Comparison of ENCODE assay signal across 8 cellular contexts in genomic region chr7:115340828-115341227, GRCh38.
DNase-seq lines count a peak whose midpoint lies in the region; ATAC-seq, FAIRE-seq and TF ChIP-seq lines count a peak whose summit lies in the region.

No MANE protein-coding gene starts in this region.

- in situ Hi-C loops in HepG2 (cut with HindIII; ENCODE audit: extremely low pct_ligation_motif_present, low pct_unique_long_range_greater_than_20kb): no loop called here

- no peak overlapping the region for H3K4me2 ChIP-seq in HepG2 (ENCODE audit: low read depth, low read length)
- H3K4me2 ChIP-seq in endothelial cell of umbilical vein (ENCODE audit: insufficient read depth, low read length): no peak overlapping the region

- POLR2A ChIA-PET in HepG2 (lab: Yijun Ruan, JAX) (no interaction called here), endothelial cell of umbilical vein (lab: Charles Lee) (no interaction called here)

- H3K79me2 ChIP-seq in HepG2 (ENCODE audit: insufficient read depth, low read length): no peaks in the 10 kb centered on the region
- H3K79me2 ChIP-seq in endothelial cell of umbilical vein (ENCODE audit: control insufficient read depth, insufficient read depth, low read length): no peaks in the 10 kb centered on the region

- no TSS peak for BruUV-seq in HepG2 (replicated peaks; lab: Mats Ljungman, UMichigan)
- BruUV-seq in endothelial cell of umbilical vein (replicated peaks; lab: Mats Ljungman, UMichigan): no TSS peak

- H3K27me3 ChIP-seq in liver (ENCODE audit: control insufficient read depth in 4 of 4, insufficient read depth in 4 of 4, low read length in 3 of 4) (no peaks in the 10 kb centered on the region), HepG2 (ENCODE audit: control insufficient read depth in 1 of 2, insufficient read depth in 2 of 2, low read length in 2 of 2) (no peaks in the 10 kb centered on the region), endothelial cell of umbilical vein (ENCODE audit: control insufficient read depth in 2 of 2, insufficient read depth in 2 of 2, low read length in 2 of 2) (no peaks in the 10 kb centered on the region)

- H3K4me1 ChIP-seq in liver (ENCODE audit: control insufficient read depth in 4 of 4, insufficient read depth in 4 of 4, low read length in 3 of 4) (no peaks in the 10 kb centered on the region), HepG2 (ENCODE audit: insufficient read depth, low read length) (no peaks in the 10 kb centered on the region), endothelial cell of umbilical vein (ENCODE audit: control insufficient read depth, extremely low read depth, insufficient read depth, low read length) (no peaks in the 10 kb centered on the region)

- H4K20me1 ChIP-seq in HepG2 (ENCODE audit: insufficient read depth, low read length): no peaks in the 10 kb centered on the region
- H4K20me1 ChIP-seq in endothelial cell of umbilical vein (replicated peaks; ENCODE audit: control insufficient read depth, extremely low read depth, insufficient read depth, low read length): no peaks in the 10 kb centered on the region

- H3K27ac ChIP-seq in liver (ENCODE audit: low read depth in 1 of 2, low read length in 2 of 2): no peak overlapping the region
- H3K27ac ChIP-seq in HepG2 (ENCODE audit: extremely low read length, insufficient read depth, low read length): no peak overlapping the region
- no peak overlapping the region for H3K27ac ChIP-seq in endothelial cell of umbilical vein (ENCODE audit: insufficient read depth, low read depth, low read length)

- intact Hi-C loops in HepG2 (cut with micrococcal nuclease; ENCODE audit: unreplicated experiment): no loop called here
- intact Hi-C loops in endothelial cell of umbilical vein (cut with micrococcal nuclease): no loop called here

- no peak for TF ChIP-seq POLR2A in HepG2 (IDR thresholded peaks at IDR 0.05; ENCODE audit: insufficient read depth in 1 of 2, low read depth in 2 of 2, low read length in 2 of 2)
- no peak for TF ChIP-seq POLR2A in endothelial cell of umbilical vein (IDR thresholded peaks at IDR 0.05; ENCODE audit: low read depth, low read length)

- H3K9me1 ChIP-seq in endothelial cell of umbilical vein (replicated peaks; ENCODE audit: control insufficient read depth, extremely low read depth, insufficient read depth, low read length): no peaks in the 10 kb centered on the region

- no peak for FAIRE-seq in HepG2 (lab: Jason Lieb, UNC)
- FAIRE-seq in endothelial cell of umbilical vein (lab: Jason Lieb, UNC): peak; percentile 38

- H3K9ac ChIP-seq in liver (ENCODE audit: low read depth in 1 of 2, low read length in 2 of 2) (no peak overlapping the region), HepG2 (ENCODE audit: insufficient read depth, low read depth, low read length) (no peak overlapping the region), endothelial cell of umbilical vein (replicated peaks; ENCODE audit: extremely low read depth, insufficient read depth, low read length) (no peak overlapping the region)

- no peaks in the 10 kb centered on the region for H3K9me3 ChIP-seq in liver (ENCODE audit: control insufficient read depth in 4 of 4, low read length in 3 of 4)
- no peaks in the 10 kb centered on the region for H3K9me3 ChIP-seq in HepG2 (ENCODE audit: low read length)
- no peaks in the 10 kb centered on the region for H3K9me3 ChIP-seq in endothelial cell of umbilical vein (replicated peaks; ENCODE audit: control insufficient read depth, insufficient read depth, low read length)

- H3K4me3 ChIP-seq in liver (ENCODE audit: low read depth in 1 of 3, low read length in 3 of 3) (no peak overlapping the region), HepG2 (replicated peaks in 1 of 3; ENCODE audit: insufficient read depth in 1 of 3, low read depth in 2 of 3, low read length in 3 of 3) (no peak overlapping the region), endothelial cell of umbilical vein (replicated peaks in 1 of 3; ENCODE audit: insufficient read depth in 1 of 3, low read depth in 1 of 3, low read length in 3 of 3) (no peak overlapping the region)

- CTCF ChIA-PET in HepG2 (lab: Yijun Ruan, JAX; ENCODE audit: low intra/inter-chr PET ratio, low total read pairs) (no interaction called here), endothelial cell of umbilical vein (lab: Charles Lee) (interaction anchor here (1.2 kb wide), 2 partner anchors 27 to 41 kb away, joined by 3 to 5 read pairs; no protein-coding TSS in a partner anchor)

- WGBS in liver: 77% methylated on average over 4 of the region's 4 CpGs
- 5% methylated on average over 4 of the region's 4 CpGs for WGBS in HepG2 (ENCODE audit: low lambda C conversion rate)

- DNase-seq in HepG2 (ENCODE audit: low spot score) (no peak), LHCN-M2 (ENCODE audit: low read depth) (peak; percentile 93), endothelial cell of umbilical vein (ENCODE audit: low read depth, low spot score) (peak; percentile 47), NCI-H82 treated with DMSO at 0.1 percent for 48 hours (lab: John Stamatoyannopoulos, UW; ENCODE audit: unreplicated experiment) (no peak), C1 segment of cervical spinal cord (lab: John Stamatoyannopoulos, UW) (no peak), SIG-M5 treated with dmso at 0.1 percent for 504 hours (lab: John Stamatoyannopoulos, UW; ENCODE audit: unreplicated experiment) (no peak)
- no peak for DNase-seq in stimulated activated CD4-positive, alpha-beta T cell treated with anti-CD3 and anti-CD28 coated beads, Interleukin-4, amount 100 ng/mL, for 4 hours

- no peak for ATAC-seq in HepG2

- TF ChIP-seq EP300 in HepG2 (IDR thresholded peaks at IDR 0.05; ENCODE audit: low read depth in 2 of 2, low read length in 2 of 2): no peak
- no peak for TF ChIP-seq EP300 in HepG2 (CRISPR knock-in tag; IDR thresholded peaks at IDR 0.05; ENCODE audit: borderline replicate concordance)

- no peak for TF ChIP-seq RAD21 in liver (IDR thresholded peaks at IDR 0.05)
- TF ChIP-seq RAD21 in HepG2 (CRISPR knock-in tag; IDR thresholded peaks at IDR 0.05): no peak

- H3K36me3 ChIP-seq in liver (ENCODE audit: control insufficient read depth in 4 of 4, insufficient read depth in 3 of 4, low read depth in 1 of 4, low read length in 3 of 4) (no peaks in the 10 kb centered on the region), HepG2 (replicated peaks in 1 of 2; ENCODE audit: control insufficient read depth in 1 of 2, insufficient read depth in 2 of 2, low read length in 2 of 2) (no peaks in the 10 kb centered on the region), endothelial cell of umbilical vein (ENCODE audit: control insufficient read depth in 2 of 2, extremely low read depth in 1 of 2, insufficient read depth in 2 of 2, low read length in 2 of 2) (no peaks in the 10 kb centered on the region)

- dilution Hi-C loops in endothelial cell of umbilical vein (cut with MboI; ENCODE audit: extremely low pct_ligation_motif_present, low sequenced_read_pairs): no loop called here

- H2AFZ ChIP-seq in HepG2 (ENCODE audit: low read length) (no peak overlapping the region), endothelial cell of umbilical vein (ENCODE audit: low read depth, low read length) (no peak overlapping the region)

- peak; percentile 5 for TF ChIP-seq CTCF in liver (IDR thresholded peaks at IDR 0.05; ENCODE audit: low read depth, low read length, missing input control)
- no peak for TF ChIP-seq CTCF in HepG2 (CRISPR knock-in tag; IDR thresholded peaks at IDR 0.05)
- no peak for TF ChIP-seq CTCF in endothelial cell of umbilical vein (IDR thresholded peaks at IDR 0.05; ENCODE audit: extremely low read depth in 1 of 2, insufficient read depth in 1 of 2, low read depth in 1 of 2, low read length in 2 of 2)

TF ChIP-seq in liver, 16 proteins besides CTCF, POLR2A, EP300 and RAD21 (continues in another document):
- TF ChIP-seq NR2F2 (IDR thresholded peaks at IDR 0.05) (no peak), YY1 (IDR thresholded peaks at IDR 0.05) (no peak), HNF4A (conservative IDR thresholded peaks at IDR 0.05) (no peak), ATF3 (IDR thresholded peaks at IDR 0.05) (no peak)

TF ChIP-seq in HepG2, 621 proteins besides CTCF, POLR2A, EP300 and RAD21 (continues in another document):
- TF ChIP-seq ZNF672 (CRISPR knock-in tag; IDR thresholded peaks at IDR 0.05) (no peak), BRF2 (CRISPR knock-in tag; IDR thresholded peaks at IDR 0.05) (no peak)

TF ChIP-seq in endothelial cell of umbilical vein, 7 proteins besides CTCF, POLR2A, EP300 and RAD21:
- no peak for TF ChIP-seq GATA2 (IDR thresholded peaks at IDR 0.05; ENCODE audit: insufficient read depth, insufficient read length, low read depth, low read length)
- no peak for TF ChIP-seq POLR2AphosphoS5 (IDR thresholded peaks at IDR 0.05; ENCODE audit: insufficient read depth, low read depth, low read length)
- TF ChIP-seq FOS (IDR thresholded peaks at IDR 0.05; ENCODE audit: borderline replicate concordance, insufficient read depth, low read length): peak; percentile 87
- TF ChIP-seq JUN (IDR thresholded peaks at IDR 0.05; ENCODE audit: borderline replicate concordance, insufficient read depth, insufficient read length, low read depth): peak; percentile 55
- no peak for TF ChIP-seq MYC (IDR thresholded peaks at IDR 0.05; ENCODE audit: low read depth, low read length)
- TF ChIP-seq MAX (IDR thresholded peaks at IDR 0.05; ENCODE audit: insufficient read depth, insufficient read length): no peak
- no peak for TF ChIP-seq EZH2 (IDR thresholded peaks at IDR 0.05; ENCODE audit: borderline replicate concordance, low read depth, low read length, severe bottlenecking)

Comparison
In these comparisons a context has a peak if more than half of its experiments do, and no peak if none do; other contexts are left out.
1. DNase-seq: peak in LHCN-M2 (single experiment) and endothelial cell of umbilical vein (single experiment); none in HepG2 (single experiment), stimulated activated CD4-positive, alpha-beta T cell treated with anti-CD3 and anti-CD28 coated beads, Interleukin-4, amount 100 ng/mL, for 4 hours (0 of 2), NCI-H82 treated with DMSO at 0.1 percent for 48 hours (single experiment), C1 segment of cervical spinal cord (0 of 14) and SIG-M5 treated with dmso at 0.1 percent for 504 hours (single experiment).